ENCODE assay signal across 8 cellular contexts in genomic region chr10:79562135-79562756, GRCh38. TPM values are rescaled to one million over a fixed set of nuclear protein-coding genes. Genes with fewer than 3 reads are reported as not detected.
DNase-seq lines count a peak whose midpoint lies in the region; ATAC-seq, FAIRE-seq and TF ChIP-seq lines count a peak whose summit lies in the region.

No MANE protein-coding gene starts in this region.

- H3K9me3 ChIP-seq in OCI-LY3 (ENCODE audit: insufficient read depth, low read length), result no peaks in the 10 kb centered on the region
- H3K9me3 ChIP-seq in gastroesophageal sphincter, result no peaks in the 10 kb centered on the region
- H3K9me3 ChIP-seq in parathyroid adenoma (ENCODE audit: control insufficient read depth, low read length), result no peaks in the 10 kb centered on the region

- peaks cover 40% of the 10 kb centered on the region for H3K4me1 ChIP-seq in OCI-LY3 (ENCODE audit: low read length)
- peaks cover 0 to 5% (median 0%) of the 10 kb centered on the region in 3 donors for H3K4me1 ChIP-seq in gastroesophageal sphincter
- peaks cover 2% of the 10 kb centered on the region for H3K4me1 ChIP-seq in parathyroid adenoma

- no peak overlapping the region for H3K9ac ChIP-seq in OCI-LY3 (ENCODE audit: low read length)
- H3K9ac ChIP-seq in parathyroid adenoma, result no peak overlapping the region

- peak; percentile 84 for FAIRE-seq in urothelium cell line (lab: Jason Lieb, UNC)

- H4K20me1 ChIP-seq in OCI-LY3 (ENCODE audit: insufficient read depth, low read length), result no peaks in the 10 kb centered on the region

- H3K27ac ChIP-seq in OCI-LY3 (ENCODE audit: low read length) (no peak overlapping the region), gastroesophageal sphincter (no peak overlapping the region), parathyroid adenoma (no peak overlapping the region)

- ATAC-seq in GM19025 (IDR thresholded peaks at IDR 0.05; ENCODE audit: low read depth, unreplicated experiment) (peak; percentile 70), HG03432 (IDR thresholded peaks at IDR 0.05; ENCODE audit: unreplicated experiment) (peak; percentile 77), gastroesophageal sphincter (peak; percentile 41)

- TF ChIP-seq POLR2A in gastroesophageal sphincter (IDR thresholded peaks at IDR 0.05), result no peak

- H3K36me3 ChIP-seq in OCI-LY3 (replicated peaks; ENCODE audit: low read depth, low read length), result no peaks in the 10 kb centered on the region
- H3K36me3 ChIP-seq in gastroesophageal sphincter, result no peaks in the 10 kb centered on the region
- H3K36me3 ChIP-seq in parathyroid adenoma (ENCODE audit: control insufficient read depth, insufficient read depth, low read length), result no peaks in the 10 kb centered on the region

- peak overlapping the region; percentile 94 for H2AFZ ChIP-seq in OCI-LY3 (ENCODE audit: low read depth, low read length)
- peak overlapping the region; percentile 74 for H2AFZ ChIP-seq in parathyroid adenoma

- no peak for TF ChIP-seq EP300 in gastroesophageal sphincter (IDR thresholded peaks at IDR 0.05)

- H3K4me2 ChIP-seq in OCI-LY3 (ENCODE audit: low read length) (peak overlapping the region; percentile 87), parathyroid adenoma (ENCODE audit: low read length) (peak overlapping the region; percentile 3)

- WGBS in gastroesophageal sphincter (ENCODE audit: low coverage in 1 of 2), 2 donors, result 0 to 3% methylated on average over 1 to 8 of the region's 17 CpGs

- peak overlapping the region; percentile 67 for H3K4me3 ChIP-seq in OCI-LY3 (ENCODE audit: low read length)
- H3K4me3 ChIP-seq in gastroesophageal sphincter, result no peak overlapping the region
- no peak overlapping the region for H3K4me3 ChIP-seq in parathyroid adenoma (ENCODE audit: low read depth, low read length)

- peak; percentile 82 for TF ChIP-seq CTCF in OCI-LY3 (IDR thresholded peaks at IDR 0.05; ENCODE audit: low read depth, low read length)
- TF ChIP-seq CTCF in gastroesophageal sphincter (IDR thresholded peaks at IDR 0.05), result peak; percentile 21 to 80 (median 52)
- TF ChIP-seq CTCF in parathyroid adenoma (IDR thresholded peaks at IDR 0.05), result peak; percentile 83

- H3K79me2 ChIP-seq in OCI-LY3 (ENCODE audit: low read length) (no peaks in the 10 kb centered on the region), parathyroid adenoma (no peaks in the 10 kb centered on the region)

- H3K27me3 ChIP-seq in OCI-LY3 (ENCODE audit: low read depth, low read length) (no peaks in the 10 kb centered on the region), gastroesophageal sphincter (peaks cover 15% of the 10 kb centered on the region), parathyroid adenoma (ENCODE audit: control insufficient read depth, insufficient read depth, low read length) (no peaks in the 10 kb centered on the region)

- peak; percentile 83 for DNase-seq in Ammon's horn (ENCODE audit: low spot score)
- peak; percentile 37 for DNase-seq in activated T-helper 9 cell treated with anti-CD3 and anti-CD28 coated beads, Interleukin-2, amount 50 U/mL, for 16 hours (ENCODE audit: low read depth)
- peak; percentile 77 for DNase-seq in urothelium cell line (ENCODE audit: low spot score)

RNA-seq across cellular contexts. Expression of gene SFTPA2, which starts 2.0 kb away (rescaled TPM):
- under 1 TPM in 1 of 4 donors, not detected in 3; 0.16 TPM for total RNA-seq in gastroesophageal sphincter

RNA-seq across cellular contexts. Expression of gene SFTPA1, which starts 48.5 kb away (rescaled TPM):
- total RNA-seq in gastroesophageal sphincter, result not detected

RNA-seq across cellular contexts. Expression of gene EIF5AL1, which starts 49.9 kb away (rescaled TPM):
- total RNA-seq in gastroesophageal sphincter, result under 1 TPM; 0.16 to 0.35 (median 0.23) TPM
